13 cellular contexts compared by ENCODE assay signal in genomic region chr2:13682878-13683277, GRCh38.
DNase-seq lines count a peak whose midpoint lies in the region; ATAC-seq and TF ChIP-seq lines count a peak whose summit lies in the region.
"Had no signal": no experiment of that assay in that cellular context is flagged by ENCODE, and none has a peak within 500 bp of the region (broad histone marks: within the 10 kb centered on the region; RNA-seq: fewer than 3 reads in every experiment).

No MANE protein-coding gene starts in this region.

- no peak overlapping the region for H3K27ac ChIP-seq in SJCRH30
- H3K27ac ChIP-seq: ovary had no signal

- no peak overlapping the region for H3K27ac Mint-ChIP-seq in activated naive CD8-positive, alpha-beta T cell treated with anti-CD3 and anti-CD28 coated beads, Interleukin-2, amount 50 U/mL, for 24 hours
- H3K27ac Mint-ChIP-seq: activated CD8-positive, alpha-beta T cell treated with anti-CD3 and anti-CD28 coated beads for 36 hours; activated T-helper 2 cell treated with anti-CD3 and anti-CD28 coated beads, Interferon-gamma antibody, Interleukin-2, Interleukin-4, amounts not matched to agents 10 μg/mL and 5 μg/mL and 100 μg/mL, durations not matched to agents 14 hours and 24 hours and 36 hours had no signal

- DNase-seq in NCI-H1105 treated with DMSO at 0.1 percent for 48 hours (lab: John Stamatoyannopoulos, UW) (peak; percentile 17), NCI-H1105 (lab: John Stamatoyannopoulos, UW) (no peak), SJCRH30 (peak; percentile 78 to 79), fibroblast of gingiva (ENCODE audit: low read depth) (peak; percentile 80), retinal pigment epithelial cell (ENCODE audit: low read depth) (peak; percentile 55), activated T-cell treated with anti-CD3 and anti-CD28 coated beads for 4 hours (no peak), NCI-H1417 (lab: John Stamatoyannopoulos, UW) (no peak)
- DNase-seq in activated naive CD8-positive, alpha-beta T cell treated with anti-CD3 and anti-CD28 coated beads, Interleukin-2, amount 50 U/mL, for 24 hours = no peak
- DNase-seq: activated CD8-positive, alpha-beta T cell treated with anti-CD3 and anti-CD28 coated beads for 36 hours; NCI-H510A treated with DMSO at 0.1 percent for 48 hours; ovary; stimulated activated CD4-positive, alpha-beta T cell treated with anti-CD3 and anti-CD28 coated beads, Interleukin-15, amount 100 ng/mL, for 24 hours had no signal

- ATAC-seq in activated naive CD8-positive, alpha-beta T cell treated with anti-CD3 and anti-CD28 coated beads, Interleukin-2, amount 50 U/mL, for 24 hours = no peak
- ATAC-seq: activated CD8-positive, alpha-beta T cell treated with anti-CD3 and anti-CD28 coated beads for 36 hours had no signal

- no peak for TF ChIP-seq CTCF in retinal pigment epithelial cell (conservative IDR thresholded peaks at IDR 0.05; ENCODE audit: low read depth, low read length)

- H3K9me3 ChIP-seq in SJCRH30 (replicated peaks) = peaks cover 12% of the 10 kb centered on the region
- H3K9me3 ChIP-seq: ovary had no signal

- no peak overlapping the region for H3K4me3 Mint-ChIP-seq in activated naive CD8-positive, alpha-beta T cell treated with anti-CD3 and anti-CD28 coated beads, Interleukin-2, amount 50 U/mL, for 24 hours
- H3K4me3 Mint-ChIP-seq: activated CD8-positive, alpha-beta T cell treated with anti-CD3 and anti-CD28 coated beads for 36 hours had no signal

- no peaks in the 10 kb centered on the region for H3K27me3 ChIP-seq in SJCRH30
- H3K27me3 ChIP-seq: ovary had no signal

- no peaks in the 10 kb centered on the region for H3K27me3 Mint-ChIP-seq in activated naive CD8-positive, alpha-beta T cell treated with anti-CD3 and anti-CD28 coated beads, Interleukin-2, amount 50 U/mL, for 24 hours
- H3K27me3 Mint-ChIP-seq: activated CD8-positive, alpha-beta T cell treated with anti-CD3 and anti-CD28 coated beads for 36 hours had no signal

- H3K9me3 Mint-ChIP-seq in activated naive CD8-positive, alpha-beta T cell treated with anti-CD3 and anti-CD28 coated beads, Interleukin-2, amount 50 U/mL, for 24 hours = peaks cover 7% of the 10 kb centered on the region

- no peaks in the 10 kb centered on the region for H3K36me3 ChIP-seq in SJCRH30
- H3K36me3 ChIP-seq: ovary had no signal

- no peaks in the 10 kb centered on the region for H3K4me1 ChIP-seq in SJCRH30

- no peaks in the 10 kb centered on the region for H3K36me3 Mint-ChIP-seq in activated naive CD8-positive, alpha-beta T cell treated with anti-CD3 and anti-CD28 coated beads, Interleukin-2, amount 50 U/mL, for 24 hours (ENCODE audit: low read depth)

- no peaks in the 10 kb centered on the region for H3K4me1 Mint-ChIP-seq in activated naive CD8-positive, alpha-beta T cell treated with anti-CD3 and anti-CD28 coated beads, Interleukin-2, amount 50 U/mL, for 24 hours

- H3K4me3 ChIP-seq in SJCRH30 (no peak overlapping the region), retinal pigment epithelial cell (ENCODE audit: low read length) (no peak overlapping the region)
- H3K4me3 ChIP-seq: ovary had no signal

Comparison
In these comparisons a context has a peak if more than half of its experiments do, and no peak if none do; other contexts are left out.
1. DNase-seq: peak in NCI-H1105 treated with DMSO at 0.1 percent for 48 hours (single experiment), SJCRH30 (2 of 2), fibroblast of gingiva (single experiment) and retinal pigment epithelial cell (single experiment); none in NCI-H1105 (single experiment), activated T-cell treated with anti-CD3 and anti-CD28 coated beads for 4 hours (single experiment), NCI-H1417 (0 of 3) and activated naive CD8-positive, alpha-beta T cell treated with anti-CD3 and anti-CD28 coated beads, Interleukin-2, amount 50 U/mL, for 24 hours (single experiment).